Comparison of ENCODE assay signal across 11 cellular contexts in genomic region chr15:75205064-75205395, GRCh38. TPM values are rescaled to one million over a fixed set of nuclear protein-coding genes. Genes with fewer than 3 reads are reported as not detected.
A peak's percentile ranks its signal among the peaks of the same experiment; 100 is the strongest.
DNase-seq lines count a peak whose midpoint lies in the region; ATAC-seq and TF ChIP-seq lines count a peak whose summit lies in the region.
"Had no signal": no experiment of that assay in that cellular context is flagged by ENCODE, and none has a peak within 500 bp of the region (broad histone marks: within the 10 kb centered on the region; RNA-seq: fewer than 3 reads in every experiment).

No MANE protein-coding gene starts in this region.

- H3K4me3 Mint-ChIP-seq in CD4-positive, alpha-beta memory T cell: peak overlapping the region in 2 of 8 donors; percentile 69 to 75
- no peak overlapping the region for H3K4me3 Mint-ChIP-seq in HFFc6
- H3K4me3 Mint-ChIP-seq in activated naive CD8-positive, alpha-beta T cell: peak overlapping the region; percentile 90
- H3K4me3 Mint-ChIP-seq in nephron: peak overlapping the region; percentile 67 to 88 (median 73)

- ATAC-seq in HG03432 (IDR thresholded peaks at IDR 0.05; ENCODE audit: unreplicated experiment): no peak
- no peak for ATAC-seq in HG03571 (IDR thresholded peaks at IDR 0.05; ENCODE audit: unreplicated experiment)

- peaks cover 39% of the 10 kb centered on the region for H3K36me3 ChIP-seq in CD4-positive, alpha-beta memory T cell (ENCODE audit: insufficient read depth, low read length)

- no peaks in the 10 kb centered on the region for H3K9me3 Mint-ChIP-seq in CD4-positive, alpha-beta memory T cell
- H3K9me3 Mint-ChIP-seq in HFFc6 (no peaks in the 10 kb centered on the region), nephron (no peaks in the 10 kb centered on the region)
- no peaks in the 10 kb centered on the region for H3K9me3 Mint-ChIP-seq in activated naive CD8-positive, alpha-beta T cell (ENCODE audit: low read depth)

- H3K27me3 Mint-ChIP-seq in CD4-positive, alpha-beta memory T cell: no peaks in the 10 kb centered on the region
- H3K27me3 Mint-ChIP-seq in HFFc6 (ENCODE audit: insufficient read depth) (no peaks in the 10 kb centered on the region; the same call in none of the 2 replicates), nephron (ENCODE audit: low read depth) (peaks cover 11% of the 10 kb centered on the region)
- no peaks in the 10 kb centered on the region for H3K27me3 Mint-ChIP-seq in activated naive CD8-positive, alpha-beta T cell

- peaks cover 6 to 35% of the 10 kb centered on the region in 2 donors for H3K36me3 Mint-ChIP-seq in CD4-positive, alpha-beta memory T cell
- H3K36me3 Mint-ChIP-seq in HFFc6 (ENCODE audit: low read depth) (peaks cover 6% of the 10 kb centered on the region; the same call in 1 of the 2 replicates), nephron (ENCODE audit: low read depth) (peaks cover 6% of the 10 kb centered on the region)
- peaks cover 4% of the 10 kb centered on the region for H3K36me3 Mint-ChIP-seq in activated naive CD8-positive, alpha-beta T cell

- H3K27me3 ChIP-seq in CD4-positive, alpha-beta memory T cell (ENCODE audit: insufficient read depth, low read length): no peaks in the 10 kb centered on the region

- intact Hi-C loops in CD4-positive, alpha-beta memory T cell (cut with micrococcal nuclease): loop anchor here (2.0 kb wide), 1 partner anchor 248 kb away; the partner anchor contains the start of gene RPP25

- no peak overlapping the region for H3K27ac ChIP-seq in CD4-positive, alpha-beta memory T cell (ENCODE audit: low read depth, low read length)

- peaks cover 46% of the 10 kb centered on the region for H3K4me1 ChIP-seq in CD4-positive, alpha-beta memory T cell (ENCODE audit: insufficient read depth, low read length)

- DNase-seq in CD4-positive, alpha-beta memory T cell: no peak
- no peak for DNase-seq in HFFc6
- no peak for DNase-seq in stimulated activated CD4-positive, alpha-beta T cell treated with anti-CD3 and anti-CD28 coated beads, Interleukin-4, amount 100 ng/mL, for 4 hours

- CTCF ChIA-PET in CD4-positive, alpha-beta memory T cell (lab: Charles Lee; ENCODE audit: partially characterized antibody): interaction anchor here (0.8 to 7.6 kb wide), 7 partner anchors 107 to 254 kb away, joined by 3 to 126 read pairs (median 4); partner anchors contain the start of genes PPCDC and RPP25

- TF ChIP-seq CTCF in HFFc6 (IDR thresholded peaks at IDR 0.05): peak; percentile 15; the same call in 1 of the 2 replicates
- no peak for TF ChIP-seq CTCF in nephron (IDR thresholded peaks at IDR 0.05; ENCODE audit: unreplicated experiment in 3 of 3)

- H3K9me3 ChIP-seq in CD4-positive, alpha-beta memory T cell (ENCODE audit: control insufficient read depth in 1 of 2, low read length in 2 of 2): no peaks in the 10 kb centered on the region
- H3K9me3 ChIP-seq: thoracic aorta had no signal

- H3K4me1 Mint-ChIP-seq in CD4-positive, alpha-beta memory T cell: peaks cover 22 to 58% (median 43%) of the 10 kb centered on the region in 4 donors
- H3K4me1 Mint-ChIP-seq in HFFc6 (ENCODE audit: low read depth): peaks cover 30% of the 10 kb centered on the region
- H3K4me1 Mint-ChIP-seq in activated naive CD8-positive, alpha-beta T cell (ENCODE audit: low read depth): peaks cover 45% of the 10 kb centered on the region
- peaks cover 22% of the 10 kb centered on the region for H3K4me1 Mint-ChIP-seq in nephron

- POLR2A ChIA-PET in CD4-positive, alpha-beta memory T cell (lab: Charles Lee; ENCODE audit: partially characterized antibody): interaction anchor here (1.0 to 2.7 kb wide), 3 partner anchors 160 to 182 kb away, joined by 3 to 19 read pairs (median 9); partner anchors contain the start of gene PPCDC

- peak overlapping the region in 6 of 7 donors; percentile 82 to 96 (median 86) for H3K27ac Mint-ChIP-seq in CD4-positive, alpha-beta memory T cell
- H3K27ac Mint-ChIP-seq in HFFc6: peak overlapping the region; percentile 78
- peak overlapping the region; percentile 50 for H3K27ac Mint-ChIP-seq in activated naive CD8-positive, alpha-beta T cell
- H3K27ac Mint-ChIP-seq in nephron: peak overlapping the region in 1 of 3 experiments; percentile 11

- no peak overlapping the region for H3K4me3 ChIP-seq in CD4-positive, alpha-beta memory T cell (ENCODE audit: low read length in 2 of 2)

RNA-seq across cellular contexts. Expression of gene C15orf39, which starts 3.3 kb away (rescaled TPM):
- 10 to 100 TPM; 25.9 to 27.0 TPM for total RNA-seq in CD4-positive, alpha-beta memory T cell
- polyA plus RNA-seq in CD4-positive, alpha-beta memory T cell: 1 to 10 TPM in 1 of 2 donors, under 1 TPM in 1; 0.36 to 4.6 TPM
- 10 to 100 TPM in 5 of 6 experiments, 1 to 10 TPM in 1; 8.8 to 14.8 (median 12.0) TPM for total RNA-seq in HFFc6 (2021; fragmentation: NEBNext Ultra II Directional; extraction: Animal tissue kit (Norgen Biotek cat#: 25700))

RNA-seq across cellular contexts. Expression of gene GOLGA6C, which starts 53.1 kb away (rescaled TPM):
- total RNA-seq in CD4-positive, alpha-beta memory T cell: not detected
- polyA plus RNA-seq in CD4-positive, alpha-beta memory T cell: not detected
- not detected for total RNA-seq in HFFc6 (2021; fragmentation: NEBNext Ultra II Directional; extraction: Animal tissue kit (Norgen Biotek cat#: 25700))
- total RNA-seq: fibroblast of lung, NCI-H460, right cardiac atrium had no signal
- polyA plus RNA-seq: fibroblast of lung, right cardiac atrium had no signal
